In the genomic region with DNA sequence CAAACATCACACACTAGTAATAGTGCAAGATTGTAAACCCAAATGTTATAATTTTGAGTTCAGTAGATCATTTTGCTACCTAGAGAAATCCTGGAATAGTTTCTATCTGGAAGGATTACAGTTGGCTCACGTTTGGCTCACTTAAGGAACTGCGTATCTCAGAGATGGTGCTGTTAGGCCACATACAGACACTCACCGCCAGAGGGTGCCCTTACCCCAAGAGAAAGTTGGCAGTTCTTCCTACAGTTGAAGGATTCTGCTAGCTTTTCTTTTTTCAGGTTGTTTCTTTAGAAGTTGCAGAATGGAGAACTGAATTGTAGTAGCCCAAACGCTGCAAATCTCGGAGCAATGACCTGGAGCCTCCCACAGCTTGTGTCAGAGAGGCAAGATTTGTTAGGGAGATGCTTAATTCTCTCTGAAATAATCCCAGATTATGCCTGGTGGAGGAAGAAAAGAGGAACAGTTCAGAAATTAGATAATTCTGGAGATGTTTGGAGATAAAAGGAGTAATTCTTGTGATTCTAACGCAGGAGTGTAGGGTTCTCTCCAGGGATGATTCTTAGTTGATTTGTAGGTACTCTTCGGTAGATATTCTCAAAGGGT, we compare ENCODE assay signal across 8 cellular contexts.
DNase-seq lines count a peak whose midpoint lies in the region; ATAC-seq and TF ChIP-seq lines count a peak whose summit lies in the region.

No MANE protein-coding gene starts in this region.

- DNase-seq in A673 (ENCODE audit: low spot score) (peak; percentile 75), NCI-H2081 treated with DMSO at 0.1 percent for 48 hours (lab: John Stamatoyannopoulos, UW) (peak; percentile 23), UCSD-AML1 (lab: John Stamatoyannopoulos, UW; ENCODE audit: unreplicated experiment) (peak; percentile 54), mammary epithelial cell (peak; percentile 46), islet precursor cell (peak; percentile 83)
- peak; percentile 18 to 40 for DNase-seq in stimulated activated CD4-positive, alpha-beta T cell treated with anti-CD3 and anti-CD28 coated beads, Interleukin-1b, Interleukin-23, amount 100 ng/mL, for 4 hours (ENCODE audit: low read depth in 2 of 2)

- H3K36me3 ChIP-seq in A673 (ENCODE audit: insufficient read depth, low read length, poor library complexity, severe bottlenecking): no peaks in the 10 kb centered on the region
- H3K36me3 ChIP-seq in mammary epithelial cell (ENCODE audit: insufficient read depth, low read length): no peaks in the 10 kb centered on the region

- TF ChIP-seq CTCF in A673 (conservative IDR thresholded peaks at IDR 0.05; ENCODE audit: low read depth, low read length) (peak; percentile 90), mammary epithelial cell (conservative IDR thresholded peaks at IDR 0.05 in 1 of 2, IDR thresholded peaks at IDR 0.05 in 1 of 2; ENCODE audit: extremely low read depth in 1 of 2, insufficient read depth in 1 of 2, low read depth in 1 of 2, low read length in 2 of 2) (peak; percentile 87 to 91)

- no peaks in the 10 kb centered on the region for H4K20me1 ChIP-seq in mammary epithelial cell (ENCODE audit: insufficient read depth, low read length)

- H3K4me3 ChIP-seq in A673 (ENCODE audit: low read depth, low read length, poor library complexity, severe bottlenecking) (no peak overlapping the region), mammary epithelial cell (replicated peaks in 1 of 3; ENCODE audit: insufficient read depth in 1 of 3, low read depth in 2 of 3, low read length in 3 of 3) (no peak overlapping the region)

- no peaks in the 10 kb centered on the region for H3K79me2 ChIP-seq in mammary epithelial cell (ENCODE audit: insufficient read depth, low read length)

- POLR2A ChIA-PET in A673 (lab: Charles Lee; ENCODE audit: low non-redundant PET): no interaction called here

- H3K9me3 ChIP-seq in A673 (ENCODE audit: low read depth, low read length, poor library complexity, severe bottlenecking): no peaks in the 10 kb centered on the region
- no peaks in the 10 kb centered on the region for H3K9me3 ChIP-seq in mammary epithelial cell (replicated peaks; ENCODE audit: insufficient read depth, low read length)

- no peaks in the 10 kb centered on the region for H3K27me3 ChIP-seq in A673 (replicated peaks; ENCODE audit: insufficient read depth, low read depth, low read length, poor library complexity)
- no peaks in the 10 kb centered on the region for H3K27me3 ChIP-seq in mammary epithelial cell (ENCODE audit: insufficient read depth, low read length)

- no peak overlapping the region for H3K9ac ChIP-seq in mammary epithelial cell (ENCODE audit: insufficient read depth, low read length)

- CTCF ChIA-PET in A673 (lab: Charles Lee): interaction anchor here (1.0 kb wide), 2 partner anchors 316 to 468 kb away, joined by 3 to 5 read pairs; no protein-coding TSS in a partner anchor
- CTCF ChIA-PET in mammary epithelial cell (lab: Charles Lee; ENCODE audit: low non-redundant PET): interaction anchor here (0.6 to 0.7 kb wide), 2 partner anchors 131 to 317 kb away, joined by 3 to 4 read pairs; no protein-coding TSS in a partner anchor

- H3K4me1 ChIP-seq in A673 (ENCODE audit: insufficient read depth, low read length, poor library complexity, severe bottlenecking) (no peaks in the 10 kb centered on the region), mammary epithelial cell (ENCODE audit: insufficient read depth, low read length) (no peaks in the 10 kb centered on the region)

- dilution Hi-C loops in mammary epithelial cell (cut with HindIII; ENCODE audit: low sequenced_read_pairs): no loop called here

- in situ Hi-C loops in mammary epithelial cell (cut with MboI; ENCODE audit: low sequenced_read_pairs in 2 of 2): loop anchor here (10.0 to 25.0 kb wide), 4 partner anchors 310 to 510 kb away; no protein-coding TSS in a partner anchor

- H3K4me2 ChIP-seq in mammary epithelial cell (ENCODE audit: insufficient read depth, low read depth, low read length): no peak overlapping the region

- H3K27ac ChIP-seq in A673 (ENCODE audit: low read depth, low read length, poor library complexity, severe bottlenecking): no peak overlapping the region
- H3K27ac ChIP-seq in mammary epithelial cell (ENCODE audit: insufficient read depth, low read depth, low read length): no peak overlapping the region

- WGBS in mammary epithelial cell (ENCODE audit: low coverage, missing lambda C conversion rate): 14% methylated on average over 7 of the region's 7 CpGs

- BruUV-seq in A673 (replicated peaks; lab: Mats Ljungman, UMichigan) (no TSS peak), mammary epithelial cell (replicated peaks; lab: Mats Ljungman, UMichigan) (no TSS peak)

- peak; percentile 79 for ATAC-seq in GM18508 (IDR thresholded peaks at IDR 0.05; ENCODE audit: insufficient read depth, unreplicated experiment)
- ATAC-seq in HG02973 (IDR thresholded peaks at IDR 0.05; ENCODE audit: unreplicated experiment): peak; percentile 91

- no peak overlapping the region for H2AFZ ChIP-seq in mammary epithelial cell (ENCODE audit: low read depth, low read length)

- intact Hi-C loops in A673 (cut with micrococcal nuclease; ENCODE audit: unreplicated experiment) (loop anchor here (1.0 to 10.0 kb wide), 5 partner anchors 180 to 1000 kb away; no protein-coding TSS in a partner anchor), mammary epithelial cell (cut with micrococcal nuclease) (loop anchor here (1.0 to 10.0 kb wide), 7 partner anchors 91 to 1220 kb away; no protein-coding TSS in a partner anchor)

Comparison
In these comparisons a context has a peak if more than half of its experiments do, and no peak if none do; other contexts are left out.
1. DNase-seq: peak in every context shown above with its lines; median percentile 83 in islet precursor cell; 75 in A673; 54 in UCSD-AML1; 46 in mammary epithelial cell; 29 in stimulated activated CD4-positive, alpha-beta T cell treated with anti-CD3 and anti-CD28 coated beads, Interleukin-1b, Interleukin-23, amount 100 ng/mL, for 4 hours; 23 in NCI-H2081 treated with DMSO at 0.1 percent for 48 hours.